ENCODE assay signal across 8 cellular contexts in genomic region chr6:32415521-32416019, GRCh38. TPM values are rescaled to one million over a fixed set of nuclear protein-coding genes. Genes with fewer than 3 reads are reported as not detected.
A peak's percentile ranks its signal among the peaks of the same experiment; 100 is the strongest.
DNase-seq lines count a peak whose midpoint lies in the region; ATAC-seq, FAIRE-seq and TF ChIP-seq lines count a peak whose summit lies in the region.

No MANE protein-coding gene starts in this region.

- H2AFZ ChIP-seq in HepG2 (ENCODE audit: low read length), result no peak overlapping the region

- DNase-seq in ACHN (peak; percentile 64), GM18507 (ENCODE audit: extremely low spot score, insufficient read length, low read depth) (no peak), NCI-H524 (lab: John Stamatoyannopoulos, UW) (peak; percentile 15 to 50), coronary artery (ENCODE audit: low spot score) (peak; percentile 81), HepG2 (ENCODE audit: low spot score) (peak; percentile 61)
- peak; percentile 84 for DNase-seq in activated CD4-positive, alpha-beta T cell treated with anti-CD3 and anti-CD28 coated beads for 48 hours
- DNase-seq in stimulated activated CD4-positive, alpha-beta T cell treated with anti-CD3 and anti-CD28 coated beads, TNF-alpha, amount 100 ng/mL, for 4 hours (ENCODE audit: low read depth in 3 of 3), result peak; percentile 55 to 66 (median 60)

- no peaks in the 10 kb centered on the region for H3K4me1 ChIP-seq in HepG2 (ENCODE audit: insufficient read depth, low read length)

- 8% methylated on average over 13 of the region's 13 CpGs for WGBS in HepG2 (ENCODE audit: low lambda C conversion rate)

- no peak overlapping the region for H3K4me2 ChIP-seq in HepG2 (ENCODE audit: low read depth, low read length)

- CTCF ChIA-PET in HepG2 (lab: Yijun Ruan, JAX; ENCODE audit: low intra/inter-chr PET ratio, low total read pairs), result interaction anchor here (1.7 to 4.8 kb wide), 4 partner anchors 277 to 381 kb away, joined by 7 to 36 read pairs (median 12); no protein-coding TSS in a partner anchor

- H3K4me3 ChIP-seq in coronary artery (peak overlapping the region; percentile 22), HepG2 (replicated peaks in 1 of 3; ENCODE audit: insufficient read depth in 1 of 3, low read depth in 2 of 3, low read length in 3 of 3) (no peak overlapping the region)

- TF ChIP-seq CTCF in coronary artery (IDR thresholded peaks at IDR 0.05), result peak; percentile 96
- peak; percentile 89 for TF ChIP-seq CTCF in HepG2 (CRISPR knock-in tag; IDR thresholded peaks at IDR 0.05)

- H3K9me3 ChIP-seq in HepG2 (ENCODE audit: low read length), result no peaks in the 10 kb centered on the region

- intact Hi-C loops in HepG2 (cut with micrococcal nuclease; ENCODE audit: unreplicated experiment), result loop anchor here (1.0 to 5.0 kb wide), 2 partner anchors 62 to 285 kb away; no protein-coding TSS in a partner anchor

- H3K27ac ChIP-seq in coronary artery, result no peak overlapping the region
- no peak overlapping the region for H3K27ac ChIP-seq in HepG2 (ENCODE audit: extremely low read length, insufficient read depth, low read length)

- FAIRE-seq in GM18507 (lab: Jason Lieb, UNC) (peak; percentile 94), HepG2 (lab: Jason Lieb, UNC) (peak; percentile 71)

- H4K20me1 ChIP-seq in HepG2 (ENCODE audit: insufficient read depth, low read length), result no peaks in the 10 kb centered on the region

- peak; percentile 81 for ATAC-seq in HepG2
- no peak for ATAC-seq in GM21576 (IDR thresholded peaks at IDR 0.05; ENCODE audit: unreplicated experiment)

- no peaks in the 10 kb centered on the region for H3K79me2 ChIP-seq in HepG2 (ENCODE audit: insufficient read depth, low read length)

- H3K36me3 ChIP-seq in HepG2 (replicated peaks in 1 of 2; ENCODE audit: control insufficient read depth in 1 of 2, insufficient read depth in 2 of 2, low read length in 2 of 2), result no peaks in the 10 kb centered on the region

- TF ChIP-seq RAD21 in HepG2 (CRISPR knock-in tag; IDR thresholded peaks at IDR 0.05), result peak; percentile 66; the same call in 1 of the 2 replicates

- H3K9ac ChIP-seq in HepG2 (ENCODE audit: insufficient read depth, low read depth, low read length), result no peak overlapping the region

- no TSS peak for BruUV-seq in HepG2 (replicated peaks; lab: Mats Ljungman, UMichigan)

- in situ Hi-C loops in ACHN (cut with HindIII; ENCODE audit: low pct_ligation_motif_present, low pct_unique_long_range_greater_than_20kb, low sequenced_read_pairs), result no loop called here
- in situ Hi-C loops in HepG2 (cut with HindIII; ENCODE audit: extremely low pct_ligation_motif_present, low pct_unique_long_range_greater_than_20kb), result loop anchor here (5.0 kb wide), 1 partner anchor 282 kb away; no protein-coding TSS in a partner anchor

- POLR2A ChIA-PET in HepG2 (lab: Yijun Ruan, JAX), result no interaction called here

- TF ChIP-seq EP300 in HepG2 (IDR thresholded peaks at IDR 0.05; ENCODE audit: low read depth in 2 of 2, low read length in 2 of 2) (no peak), HepG2 (CRISPR knock-in tag; IDR thresholded peaks at IDR 0.05; ENCODE audit: borderline replicate concordance) (no peak)

- peaks cover 5 to 32% of the 10 kb centered on the region in 2 experiments; a peak in 4 of 5 replicates for H3K27me3 ChIP-seq in HepG2 (ENCODE audit: control insufficient read depth in 1 of 2, insufficient read depth in 2 of 2, low read length in 2 of 2)

- no peak for TF ChIP-seq POLR2A in HepG2 (IDR thresholded peaks at IDR 0.05; ENCODE audit: insufficient read depth in 1 of 2, low read depth in 2 of 2, low read length in 2 of 2)

TF ChIP-seq in HepG2, 621 proteins besides CTCF, POLR2A, EP300 and RAD21 (continues in another document):
- TF ChIP-seq ZFP36 (IDR thresholded peaks at IDR 0.05; ENCODE audit: borderline replicate concordance, low read depth, low read length, partially characterized antibody) (peak; percentile 3), ARNTL (CRISPR knock-in tag; IDR thresholded peaks at IDR 0.05) (no peak)

RNA-seq across cellular contexts. Expression of gene BTNL2, which starts 8.6 kb away (rescaled TPM):
- total RNA-seq in HepG2 (2016; rRNA removed; fragmentation: Illumina TruSeq; extraction: Trizol), result not detected in 2 replicates
- total RNA-seq in HepG2 (2016; cell fraction: cytosol; rRNA removed; fragmentation: Illumina TruSeq; extraction: Trizol; ENCODE audit: low read depth), result not detected in 2 replicates
- not detected in 2 replicates for total RNA-seq in HepG2 (2016; cell fraction: insoluble cytoplasmic fraction; rRNA removed; fragmentation: Illumina TruSeq; extraction: Trizol)
- total RNA-seq in HepG2 (2016; cell fraction: membrane; rRNA removed; fragmentation: Illumina TruSeq; extraction: Trizol), result not detected in 2 replicates
- not detected in 2 replicates for total RNA-seq in HepG2 (2016; cell fraction: nucleus; rRNA removed; fragmentation: Illumina TruSeq; extraction: Trizol)
- polyA plus RNA-seq in HepG2 (2011; rRNA removed), result not detected in 2 replicates
- not detected in 2 replicates for polyA plus RNA-seq in HepG2 (2011; cell fraction: cytosol; rRNA removed)
- polyA plus RNA-seq in HepG2 (2011; cell fraction: nucleus; rRNA removed), result not detected in 2 replicates
- polyA plus RNA-seq in HepG2 (2012), result not detected in 2 replicates
- not detected in 2 replicates for polyA plus RNA-seq in HepG2 (2016; cell fraction: cytosol; fragmentation: Illumina TruSeq; extraction: Trizol; ENCODE audit: low read depth)
- not detected in 2 replicates for polyA plus RNA-seq in HepG2 (2016; cell fraction: insoluble cytoplasmic fraction; fragmentation: Illumina TruSeq; extraction: Trizol; ENCODE audit: low read depth)
- polyA plus RNA-seq in HepG2 (2016; cell fraction: membrane; fragmentation: Illumina TruSeq; extraction: Trizol; ENCODE audit: low read depth), result not detected in 2 replicates
- polyA plus RNA-seq in HepG2 (2016; cell fraction: nucleus; fragmentation: Illumina TruSeq; extraction: Trizol; ENCODE audit: insufficient read depth, low read depth), result not detected in 2 replicates
- not detected in 2 replicates for polyA minus RNA-seq in HepG2 (2011; rRNA and poly(A)+ RNA removed; ENCODE audit: low replicate concordance)
- not detected in 2 replicates for polyA minus RNA-seq in HepG2 (2011; cell fraction: cytosol; rRNA and poly(A)+ RNA removed)
- polyA minus RNA-seq in HepG2 (2011; cell fraction: nucleus; rRNA and poly(A)+ RNA removed), result not detected in 2 replicates

RNA-seq across cellular contexts. Expression of gene HLA-DRA, which starts 24.1 kb away (rescaled TPM):
- not detected in 2 replicates for total RNA-seq in HepG2 (2016; rRNA removed; fragmentation: Illumina TruSeq; extraction: Trizol)
- not detected in 2 replicates for total RNA-seq in HepG2 (2016; cell fraction: cytosol; rRNA removed; fragmentation: Illumina TruSeq; extraction: Trizol; ENCODE audit: low read depth)
- total RNA-seq in HepG2 (2016; cell fraction: insoluble cytoplasmic fraction; rRNA removed; fragmentation: Illumina TruSeq; extraction: Trizol), result not detected in 2 replicates
- total RNA-seq in HepG2 (2016; cell fraction: membrane; rRNA removed; fragmentation: Illumina TruSeq; extraction: Trizol), result not detected in 2 replicates
- not detected in 2 replicates for total RNA-seq in HepG2 (2016; cell fraction: nucleus; rRNA removed; fragmentation: Illumina TruSeq; extraction: Trizol)
- polyA plus RNA-seq in HepG2 (2011; rRNA removed), result not detected in 2 replicates
- polyA plus RNA-seq in HepG2 (2011; cell fraction: cytosol; rRNA removed), result 0.27 and 0.45 TPM in 2 replicates
- 0.43 TPM in 1 of 2 replicates, not detected in the other for polyA plus RNA-seq in HepG2 (2011; cell fraction: nucleus; rRNA removed)
- not detected in 2 replicates for polyA plus RNA-seq in HepG2 (2012)
- polyA plus RNA-seq in HepG2 (2016; cell fraction: cytosol; fragmentation: Illumina TruSeq; extraction: Trizol; ENCODE audit: low read depth), result not detected in 2 replicates
- not detected in 2 replicates for polyA plus RNA-seq in HepG2 (2016; cell fraction: insoluble cytoplasmic fraction; fragmentation: Illumina TruSeq; extraction: Trizol; ENCODE audit: low read depth)
- polyA plus RNA-seq in HepG2 (2016; cell fraction: membrane; fragmentation: Illumina TruSeq; extraction: Trizol; ENCODE audit: low read depth), result not detected in 2 replicates
- polyA plus RNA-seq in HepG2 (2016; cell fraction: nucleus; fragmentation: Illumina TruSeq; extraction: Trizol; ENCODE audit: insufficient read depth, low read depth), result not detected in 2 replicates
- polyA minus RNA-seq in HepG2 (2011; rRNA and poly(A)+ RNA removed; ENCODE audit: low replicate concordance), result 0.84 TPM in 1 of 2 replicates, not detected in the other
- not detected in 2 replicates for polyA minus RNA-seq in HepG2 (2011; cell fraction: cytosol; rRNA and poly(A)+ RNA removed)
- not detected in 2 replicates for polyA minus RNA-seq in HepG2 (2011; cell fraction: nucleus; rRNA and poly(A)+ RNA removed)

RNA-seq across cellular contexts. Expression of gene TSBP1, which starts 43.9 kb away (rescaled TPM):
- total RNA-seq in HepG2 (2016; rRNA removed; fragmentation: Illumina TruSeq; extraction: Trizol), result not detected in 2 replicates
- not detected in 2 replicates for total RNA-seq in HepG2 (2016; cell fraction: cytosol; rRNA removed; fragmentation: Illumina TruSeq; extraction: Trizol; ENCODE audit: low read depth)
- not detected in 2 replicates for total RNA-seq in HepG2 (2016; cell fraction: insoluble cytoplasmic fraction; rRNA removed; fragmentation: Illumina TruSeq; extraction: Trizol)
- total RNA-seq in HepG2 (2016; cell fraction: membrane; rRNA removed; fragmentation: Illumina TruSeq; extraction: Trizol), result not detected in 2 replicates
- total RNA-seq in HepG2 (2016; cell fraction: nucleus; rRNA removed; fragmentation: Illumina TruSeq; extraction: Trizol), result not detected in 2 replicates
- polyA plus RNA-seq in HepG2 (2011; rRNA removed), result not detected in 2 replicates
- polyA plus RNA-seq in HepG2 (2011; cell fraction: cytosol; rRNA removed), result not detected in 2 replicates
- not detected in 2 replicates for polyA plus RNA-seq in HepG2 (2011; cell fraction: nucleus; rRNA removed)
- polyA plus RNA-seq in HepG2 (2012), result not detected in 2 replicates
- not detected in 2 replicates for polyA plus RNA-seq in HepG2 (2016; cell fraction: cytosol; fragmentation: Illumina TruSeq; extraction: Trizol; ENCODE audit: low read depth)
- not detected in 2 replicates for polyA plus RNA-seq in HepG2 (2016; cell fraction: insoluble cytoplasmic fraction; fragmentation: Illumina TruSeq; extraction: Trizol; ENCODE audit: low read depth)
- not detected in 2 replicates for polyA plus RNA-seq in HepG2 (2016; cell fraction: membrane; fragmentation: Illumina TruSeq; extraction: Trizol; ENCODE audit: low read depth)
- polyA plus RNA-seq in HepG2 (2016; cell fraction: nucleus; fragmentation: Illumina TruSeq; extraction: Trizol; ENCODE audit: insufficient read depth, low read depth), result not detected in 2 replicates
- not detected in 2 replicates for polyA minus RNA-seq in HepG2 (2011; rRNA and poly(A)+ RNA removed; ENCODE audit: low replicate concordance)
- not detected in 2 replicates for polyA minus RNA-seq in HepG2 (2011; cell fraction: cytosol; rRNA and poly(A)+ RNA removed)
- polyA minus RNA-seq in HepG2 (2011; cell fraction: nucleus; rRNA and poly(A)+ RNA removed), result not detected in 2 replicates
